8 cellular contexts compared by ENCODE assay signal in genomic region chr12:19915392-19916192, GRCh38.
DNase-seq lines count a peak whose midpoint lies in the region; ATAC-seq, FAIRE-seq and TF ChIP-seq lines count a peak whose summit lies in the region.

No MANE protein-coding gene starts in this region.

- H3K4me1 ChIP-seq in OCI-LY1 (ENCODE audit: insufficient read depth, low read length, severe bottlenecking) (no peaks in the 10 kb centered on the region), ovary (ENCODE audit: insufficient read depth) (no peaks in the 10 kb centered on the region)

- TF ChIP-seq EP300 in ovary (IDR thresholded peaks at IDR 0.05) = no peak

- H3K9me3 ChIP-seq in OCI-LY1 (ENCODE audit: low read length) (no peaks in the 10 kb centered on the region), ovary (no peaks in the 10 kb centered on the region)

- peak; percentile 47 for DNase-seq in Ammon's horn (ENCODE audit: low spot score)
- peak; percentile 75 for DNase-seq in fibroblast of mammary gland (ENCODE audit: low read depth)
- no peak for DNase-seq in ovary
- DNase-seq in GM12892 (ENCODE audit: insufficient read length) = no peak
- DNase-seq in NCI-H1048 (lab: John Stamatoyannopoulos, UW) = no peak

- no peak overlapping the region for H3K4me2 ChIP-seq in OCI-LY1 (ENCODE audit: low read length)

- no peaks in the 10 kb centered on the region for H3F3A ChIP-seq in OCI-LY1 (ENCODE audit: insufficient read depth, low read length)

- H3K4me3 ChIP-seq in OCI-LY1 (ENCODE audit: low read depth, low read length, poor library complexity, severe bottlenecking) (no peak overlapping the region), fibroblast of mammary gland (ENCODE audit: control insufficient read depth, low read depth, low read length) (no peak overlapping the region), ovary (no peak overlapping the region)

- TF ChIP-seq POLR2A in ovary (IDR thresholded peaks at IDR 0.05) = no peak
- TF ChIP-seq POLR2A in GM12892 (IDR thresholded peaks at IDR 0.05; ENCODE audit: low read depth, low read length) = no peak

- WGBS in ovary, 3 donors = 70 to 76% (median 72%) methylated on average over 3 of the region's 3 CpGs

- no peak for FAIRE-seq in GM12892 (lab: Jason Lieb, UNC)

- H3K27ac ChIP-seq in OCI-LY1 (ENCODE audit: low read depth, low read length, poor library complexity, severe bottlenecking) (no peak overlapping the region), ovary (no peak overlapping the region)

- intact Hi-C loops in ovary (cut with DNase I) = loop anchor here in 1 of 4 donors (10.0 kb wide), 1 partner anchor 459 kb away; no protein-coding TSS in a partner anchor

- H3K27me3 ChIP-seq in OCI-LY1 (ENCODE audit: insufficient read depth, low read length) (no peaks in the 10 kb centered on the region), ovary (no peaks in the 10 kb centered on the region)

- H3K9ac ChIP-seq in OCI-LY1 (ENCODE audit: low read length) = no peak overlapping the region

- TF ChIP-seq CTCF in OCI-LY1 (IDR thresholded peaks at IDR 0.05; ENCODE audit: low read length) (peak; percentile 51), fibroblast of mammary gland (conservative IDR thresholded peaks at IDR 0.05; ENCODE audit: control insufficient read depth, insufficient read depth, low read depth, low read length) (peak; percentile 70), ovary (IDR thresholded peaks at IDR 0.05) (peak; percentile 9 to 68 (median 45))

- ATAC-seq in HG02610 (IDR thresholded peaks at IDR 0.05; ENCODE audit: unreplicated experiment) (peak; percentile 72), GM21390 (IDR thresholded peaks at IDR 0.05; ENCODE audit: unreplicated experiment) (no peak)

- H3K36me3 ChIP-seq in OCI-LY1 (ENCODE audit: insufficient read depth, low read length) (no peaks in the 10 kb centered on the region), ovary (no peaks in the 10 kb centered on the region)

- no peak overlapping the region for H2AFZ ChIP-seq in OCI-LY1 (ENCODE audit: low read length)

- H3K79me2 ChIP-seq in OCI-LY1 (ENCODE audit: insufficient read depth, low read length) = no peaks in the 10 kb centered on the region

- H4K20me1 ChIP-seq in OCI-LY1 (ENCODE audit: insufficient read depth, low read length) = no peaks in the 10 kb centered on the region

- H3K9me2 ChIP-seq in OCI-LY1 (ENCODE audit: low read depth, low read length) = no peaks in the 10 kb centered on the region

Comparison
In these comparisons a context has a peak if more than half of its experiments do, and no peak if none do; other contexts are left out.
1. DNase-seq: peak in Ammon's horn (single experiment) and fibroblast of mammary gland (single experiment); none in ovary (0 of 5), GM12892 (single experiment) and NCI-H1048 (single experiment).
2. Peak in every context shown above with its lines, with median percentiles within 50 percentile points of each other: CTCF ChIP-seq.